Comparison of ENCODE assay signal across 1 cellular context in genomic region chr11:31863170-31863929, GRCh38.
TF ChIP-seq lines count a peak whose summit lies in the region.

No MANE protein-coding gene starts in this region.

TF ChIP-seq in WTC11, 78 proteins besides CTCF, POLR2A, EP300 and RAD21 (continued from another document):
- no peak; the same call in 1 of the 2 replicates for TF ChIP-seq AFF4 (CRISPR knock-in tag; IDR thresholded peaks at IDR 0.05; ENCODE audit: borderline replicate concordance)
- TF ChIP-seq FOXJ3 (CRISPR knock-in tag; IDR thresholded peaks at IDR 0.05; ENCODE audit: borderline replicate concordance): no peak
- TF ChIP-seq ZNF263 (CRISPR knock-in tag; IDR thresholded peaks at IDR 0.05; ENCODE audit: low read depth): no peak
- no peak for TF ChIP-seq ZBTB43 (CRISPR knock-in tag; IDR thresholded peaks at IDR 0.05)
- no peak for TF ChIP-seq ATF6 (CRISPR knock-in tag; IDR thresholded peaks at IDR 0.05)
